Comparison of ENCODE assay signal across 8 cellular contexts in the genomic region with DNA sequence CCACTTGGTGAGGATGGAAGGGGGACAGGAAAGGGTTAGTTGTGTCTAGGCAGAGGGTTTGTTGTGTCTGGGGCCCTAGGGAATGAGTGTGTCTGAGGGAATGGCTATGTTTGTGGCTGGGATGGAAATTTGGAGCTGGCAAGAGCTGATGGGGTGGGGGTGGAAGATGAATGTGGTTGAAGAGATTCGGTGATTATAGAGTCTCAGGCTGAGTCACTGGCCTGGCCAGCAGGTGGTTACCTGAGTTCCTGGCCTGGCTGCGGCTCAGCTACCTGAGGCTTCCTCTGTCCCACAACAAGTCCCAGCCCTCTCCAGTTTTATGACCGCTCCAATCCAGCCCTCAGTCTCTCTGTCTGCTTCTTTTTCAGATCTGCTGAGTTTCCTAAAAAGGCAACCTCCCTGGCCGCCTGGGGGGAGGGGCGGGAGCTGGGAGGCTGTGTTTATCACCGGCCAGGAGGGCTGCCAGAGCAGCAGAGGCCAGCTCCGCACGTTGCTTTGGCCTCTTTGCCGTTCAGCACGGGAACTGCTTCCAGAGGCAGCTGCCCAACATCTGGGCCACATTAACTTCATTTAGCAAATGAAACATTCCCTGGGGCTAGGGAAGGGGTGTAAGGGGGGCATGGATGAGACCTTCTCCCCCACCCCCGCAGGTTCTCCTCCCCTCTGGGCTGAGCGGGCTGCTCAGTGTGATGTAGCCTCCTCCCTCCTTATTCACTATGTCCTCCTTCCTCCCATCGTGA. TPM values are rescaled to one million over a fixed set of nuclear protein-coding genes. Genes with fewer than 3 reads are reported as not detected.
A peak's percentile ranks its signal among the peaks of the same experiment; 100 is the strongest.
DNase-seq lines count a peak whose midpoint lies in the region; ATAC-seq, FAIRE-seq and TF ChIP-seq lines count a peak whose summit lies in the region.

No MANE protein-coding gene starts in this region.

- H3K4me1 Mint-ChIP-seq in stimulated activated effector memory CD8-positive, alpha-beta T cell treated with anti-CD3 and anti-CD28 coated beads, Interleukin-12 subunit alpha, Interleukin-12 subunit beta, amount 100 ng/mL, for 72 hours, result no peaks in the 10 kb centered on the region

- H3K27ac ChIP-seq in HUES6 (ENCODE audit: low read depth, low read length), result peak overlapping the region; percentile 35
- H3K27ac ChIP-seq in layer of hippocampus (ENCODE audit: low read depth, low read length), result peak overlapping the region; percentile 60
- H3K27ac ChIP-seq in subcutaneous abdominal adipose tissue (ENCODE audit: low read depth, low read length), result peak overlapping the region; percentile 96

- peak overlapping the region; percentile 43 for H3K9ac ChIP-seq in HUES6 (ENCODE audit: low read length)
- peak overlapping the region in 1 of 5 donors; percentile 18 for H3K9ac ChIP-seq in subcutaneous abdominal adipose tissue (ENCODE audit: low read length in 5 of 5)

- H3K4me3 Mint-ChIP-seq in stimulated activated effector memory CD8-positive, alpha-beta T cell treated with anti-CD3 and anti-CD28 coated beads, Interleukin-12 subunit alpha, Interleukin-12 subunit beta, amount 100 ng/mL, for 72 hours, result no peak overlapping the region

- H3K36me3 Mint-ChIP-seq in stimulated activated effector memory CD8-positive, alpha-beta T cell treated with anti-CD3 and anti-CD28 coated beads, Interleukin-12 subunit alpha, Interleukin-12 subunit beta, amount 100 ng/mL, for 72 hours, result no peaks in the 10 kb centered on the region

- H3K4me3 ChIP-seq in HUES6 (ENCODE audit: low read depth, low read length) (peak overlapping the region; percentile 20), bronchial epithelial cell (ENCODE audit: low read depth, low read length) (no peak overlapping the region), subcutaneous abdominal adipose tissue (ENCODE audit: low read depth in 1 of 5, low read length in 5 of 5) (peak overlapping the region in 2 of 5 donors; percentile 11 to 25)

- H3K36me3 ChIP-seq in HUES6 (ENCODE audit: control insufficient read depth, insufficient read depth, low read length) (no peaks in the 10 kb centered on the region), bronchial epithelial cell (ENCODE audit: control insufficient read depth, insufficient read depth, low read length) (no peaks in the 10 kb centered on the region), subcutaneous abdominal adipose tissue (ENCODE audit: control insufficient read depth in 5 of 5, insufficient read depth in 5 of 5, low read length in 5 of 5) (no peaks in the 10 kb centered on the region)

- FAIRE-seq in bronchial epithelial cell (lab: Jason Lieb, UNC), result no peak

- H3K27ac Mint-ChIP-seq in stimulated activated effector memory CD8-positive, alpha-beta T cell treated with anti-CD3 and anti-CD28 coated beads, Interleukin-12 subunit alpha, Interleukin-12 subunit beta, amount 100 ng/mL, for 72 hours, result no peak overlapping the region

- TF ChIP-seq CTCF in bronchial epithelial cell (IDR thresholded peaks at IDR 0.05; ENCODE audit: insufficient read depth, low read length, severe bottlenecking), result no peak

- no peaks in the 10 kb centered on the region for H3K9me3 Mint-ChIP-seq in stimulated activated effector memory CD8-positive, alpha-beta T cell treated with anti-CD3 and anti-CD28 coated beads, Interleukin-12 subunit alpha, Interleukin-12 subunit beta, amount 100 ng/mL, for 72 hours

- H3K4me1 ChIP-seq in HUES6 (ENCODE audit: control insufficient read depth, insufficient read depth, low read length) (peaks cover 36% of the 10 kb centered on the region), subcutaneous abdominal adipose tissue (ENCODE audit: control insufficient read depth in 5 of 5, insufficient read depth in 5 of 5, low read length in 5 of 5) (peaks cover 31 to 61% (median 54%) of the 10 kb centered on the region in 5 donors)

- no peak for ATAC-seq in stimulated activated effector memory CD8-positive, alpha-beta T cell treated with anti-CD3 and anti-CD28 coated beads, Interleukin-12 subunit alpha, Interleukin-12 subunit beta, amount 100 ng/mL, for 72 hours

- H3K9me3 ChIP-seq in HUES6 (ENCODE audit: control insufficient read depth, insufficient read depth, low read depth, low read length) (no peaks in the 10 kb centered on the region), subcutaneous abdominal adipose tissue (ENCODE audit: control insufficient read depth in 5 of 5, low read length in 5 of 5) (no peaks in the 10 kb centered on the region)

- H3K27me3 ChIP-seq in HUES6 (ENCODE audit: control insufficient read depth, insufficient read depth, low read length) (no peaks in the 10 kb centered on the region), bronchial epithelial cell (ENCODE audit: control insufficient read depth, insufficient read depth, low read length) (no peaks in the 10 kb centered on the region), layer of hippocampus (ENCODE audit: control insufficient read depth, insufficient read depth, low read length) (no peaks in the 10 kb centered on the region), subcutaneous abdominal adipose tissue (ENCODE audit: control insufficient read depth in 5 of 5, insufficient read depth in 4 of 5, low read length in 5 of 5) (no peaks in the 10 kb centered on the region)

- peak; percentile 55 for DNase-seq in bronchial epithelial cell (ENCODE audit: low read depth)
- no peak for DNase-seq in NCI-H1436 treated with DMSO at 0.1 percent for 48 hours (lab: John Stamatoyannopoulos, UW)
- DNase-seq in stimulated activated effector memory CD8-positive, alpha-beta T cell treated with anti-CD3 and anti-CD28 coated beads, Interleukin-12 subunit alpha, Interleukin-12 subunit beta, amount 100 ng/mL, for 72 hours (ENCODE audit: low spot score in 2 of 2), result no peak
- no peak for DNase-seq in NCI-H2107 (lab: John Stamatoyannopoulos, UW)
- no peak for DNase-seq in NCI-H1930 (lab: John Stamatoyannopoulos, UW)

RNA-seq across cellular contexts. Expression of gene ITGB3, which starts 21.8 kb away (rescaled TPM):
- 0.26 and 0.51 TPM in 2 replicates for total RNA-seq in bronchial epithelial cell

RNA-seq across cellular contexts. Expression of gene EFCAB13, which starts 48.3 kb away (rescaled TPM):
- 0.26 and 5.1 TPM in 2 replicates for total RNA-seq in bronchial epithelial cell

Comparison
In these comparisons a context has a peak if more than half of its experiments do, and no peak if none do; other contexts are left out.
1. H3K27ac ChIP-seq: peak in every context shown above with its lines; median percentile 96 in subcutaneous abdominal adipose tissue; 60 in layer of hippocampus; 35 in HUES6.